Comparison of ENCODE assay signal across 2 cellular contexts in the genomic region with DNA sequence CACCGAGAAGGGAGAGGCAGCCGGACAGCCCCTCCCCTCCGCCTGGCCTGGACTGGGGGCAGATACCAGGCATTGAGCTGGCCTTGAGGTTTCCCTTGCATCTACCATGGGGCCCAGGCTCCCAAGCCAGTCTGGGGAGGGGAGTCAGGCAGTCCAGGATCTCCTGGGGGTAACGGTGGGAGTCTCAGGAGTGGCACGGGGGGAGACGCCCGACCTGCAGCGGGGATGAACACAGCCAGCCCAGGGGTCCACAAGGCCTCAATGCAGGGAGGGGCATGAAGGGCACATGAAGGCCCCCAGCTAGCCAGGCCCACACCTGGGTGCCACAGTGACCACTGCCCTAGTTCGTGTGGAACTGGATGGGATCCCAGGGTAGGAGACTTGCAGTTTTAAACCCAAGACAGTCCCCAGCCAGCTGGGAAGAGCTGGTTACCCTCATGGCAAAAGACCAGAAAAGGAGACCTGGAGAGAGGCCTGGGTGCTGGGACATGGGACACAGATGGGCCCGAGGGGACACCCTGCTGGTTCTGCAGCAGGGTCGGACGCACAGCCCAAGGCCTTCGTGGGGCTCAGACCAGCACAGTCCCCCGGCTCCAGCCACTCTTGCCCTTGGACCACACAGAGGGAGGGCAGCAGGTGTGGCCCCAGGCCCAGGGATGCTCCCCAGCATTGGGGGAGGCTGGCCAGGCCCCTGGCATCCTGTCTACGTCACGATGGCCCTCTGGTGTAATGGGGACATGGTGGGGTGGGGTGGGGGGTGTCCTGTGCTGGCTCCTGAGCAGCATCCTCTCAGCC.
TF ChIP-seq lines count a peak whose summit lies in the region.

No MANE protein-coding gene starts in this region.

TF ChIP-seq in IMR-90, 13 proteins besides CTCF, POLR2A, EP300 and RAD21:
- TF ChIP-seq BHLHE40 (IDR thresholded peaks at IDR 0.05; ENCODE audit: low read depth, low read length) (no peak), MXI1 (IDR thresholded peaks at IDR 0.05; ENCODE audit: borderline replicate concordance, low read depth, low read length) (no peak), SMC3 (IDR thresholded peaks at IDR 0.05; ENCODE audit: low read depth, low read length) (no peak)
TF ChIP-seq in IMR-90: peak in this region for 0.

TF ChIP-seq in K562, 482 proteins besides CTCF, POLR2A, EP300 and RAD21:
- TF ChIP-seq POLR2G (IDR thresholded peaks at IDR 0.05; ENCODE audit: low read depth, low read length) (peak; percentile 61), CC2D1A (IDR thresholded peaks at IDR 0.05) (no peak)
